In the genomic region with DNA sequence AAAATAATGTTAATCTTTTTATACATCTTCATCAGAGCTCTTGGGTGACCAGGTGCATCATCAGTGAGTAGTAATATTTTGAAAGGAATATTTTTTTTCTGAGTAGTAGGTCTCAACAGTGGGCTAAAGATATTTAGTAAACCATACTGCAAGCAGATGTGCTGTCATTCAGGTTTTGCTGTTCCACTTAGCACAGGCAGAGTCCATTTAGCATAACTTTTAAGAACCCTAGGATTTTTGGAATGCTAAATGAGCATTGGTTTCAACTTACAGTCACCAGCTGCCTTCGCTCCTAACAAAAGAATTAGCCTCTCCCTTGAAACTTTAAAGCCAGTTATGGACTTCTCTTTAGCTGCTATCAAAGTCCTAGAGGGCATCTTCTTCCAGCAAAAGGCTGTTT, we compare ENCODE assay signal across 20 cellular contexts. TPM values are rescaled to one million over a fixed set of nuclear protein-coding genes. Genes with fewer than 3 reads are reported as not detected.
A peak's percentile ranks its signal among the peaks of the same experiment; 100 is the strongest.
DNase-seq lines count a peak whose midpoint lies in the region; ATAC-seq and TF ChIP-seq lines count a peak whose summit lies in the region.
"Had no signal": no experiment of that assay in that cellular context is flagged by ENCODE, and none has a peak within 500 bp of the region (broad histone marks: within the 10 kb centered on the region; RNA-seq: fewer than 3 reads in every experiment).

No MANE protein-coding gene starts in this region.

- DNase-seq in cardiac muscle cell (ENCODE audit: low read depth in 1 of 2, low spot score in 1 of 2): peak in 1 of 2 donors; percentile 5
- DNase-seq in cardiac septum (ENCODE audit: low spot score): no peak
- DNase-seq in NCI-H524 treated with DMSO at 0.1 percent for 48 hours (lab: John Stamatoyannopoulos, UW): peak; percentile 7
- no peak for DNase-seq in mesothelial cell of epicardium (ENCODE audit: low spot score in 2 of 2, unreplicated experiment in 2 of 2)
- DNase-seq in inferior parietal cortex (ENCODE audit: extremely low spot score): no peak
- DNase-seq: CD8-positive, alpha-beta memory T cell; DMS79; HFFc6; Kasumi-1; MG63; NCI-H1417; NCI-H1694 treated with DMSO at 0.1 percent for 48 hours; NCI-H2081 treated with DMSO at 0.1 percent for 48 hours; NCI-H345; SIG-M5 had no signal

- H3K4me3 ChIP-seq in cardiac muscle cell: no peak overlapping the region
- H3K4me3 ChIP-seq: MG63 had no signal

- H3K36me3 ChIP-seq in cardiac muscle cell: no peaks in the 10 kb centered on the region

- H3K27me3 ChIP-seq in cardiac muscle cell: no peaks in the 10 kb centered on the region
- H3K27me3 ChIP-seq: MG63 had no signal

- H3K36me3 Mint-ChIP-seq in mesothelial cell of epicardium: peaks cover 46% of the 10 kb centered on the region

- peak overlapping the region; percentile 69 for H3K27ac ChIP-seq in cardiac muscle cell
- H3K27ac ChIP-seq: C4-2B had no signal

- peaks cover 15% of the 10 kb centered on the region for H3K4me1 ChIP-seq in cardiac muscle cell (ENCODE audit: low read depth)

- no peaks in the 10 kb centered on the region for H3K9me3 Mint-ChIP-seq in mesothelial cell of epicardium
- H3K9me3 Mint-ChIP-seq: CD8-positive, alpha-beta memory T cell; HFFc6 had no signal

- intact Hi-C loops in cardiac septum (cut with DNase I): no loop called here

- H3K27ac Mint-ChIP-seq in mesothelial cell of epicardium: peak overlapping the region; percentile 72
- H3K27ac Mint-ChIP-seq: CD8-positive, alpha-beta memory T cell; HFFc6 had no signal

- no peak overlapping the region for H3K4me3 Mint-ChIP-seq in mesothelial cell of epicardium
- H3K4me3 Mint-ChIP-seq: CD8-positive, alpha-beta memory T cell; HFFc6 had no signal

- no peak for ATAC-seq in HG03378 (IDR thresholded peaks at IDR 0.05; ENCODE audit: unreplicated experiment)
- no peak for ATAC-seq in HG03521 (IDR thresholded peaks at IDR 0.05; ENCODE audit: unreplicated experiment)
- ATAC-seq: Panc1, SK-N-SH treated with all-trans-retinoic acid at 6 μM for 48 hours had no signal

- no peaks in the 10 kb centered on the region for H3K9me3 ChIP-seq in cardiac muscle cell (ENCODE audit: low read depth)
- H3K9me3 ChIP-seq: MG63 had no signal

- peaks cover 8% of the 10 kb centered on the region for H3K4me1 Mint-ChIP-seq in mesothelial cell of epicardium

- TF ChIP-seq CTCF in cardiac muscle cell (IDR thresholded peaks at IDR 0.05; ENCODE audit: low read depth, low read length) (no peak), mesothelial cell of epicardium (IDR thresholded peaks at IDR 0.05; ENCODE audit: unreplicated experiment) (no peak)

- no peaks in the 10 kb centered on the region for H3K27me3 Mint-ChIP-seq in mesothelial cell of epicardium (ENCODE audit: low read depth)
- H3K27me3 Mint-ChIP-seq: CD8-positive, alpha-beta memory T cell had no signal

RNA-seq across cellular contexts. Expression of a gene that starts 24.5 kb away (rescaled TPM):
- total RNA-seq in cardiac muscle cell (52.1 and 70.9 TPM in 2 replicates), cardiac septum (13.8 TPM), mesothelial cell of epicardium (121 to 124 TPM (median 123 TPM) in 3 replicates)
- 47.7 and 51.4 TPM in 2 replicates for polyA plus RNA-seq in cardiac muscle cell

RNA-seq across cellular contexts. Expression of a gene that starts 59.7 kb away (rescaled TPM):
- total RNA-seq in cardiac muscle cell (not detected in 2 replicates), cardiac septum (20.8 TPM), mesothelial cell of epicardium (0.60 to 1.8 TPM (median 1.5 TPM) in 3 replicates)
- polyA plus RNA-seq in cardiac muscle cell: 0.10 TPM in 1 of 2 replicates, not detected in the other
- total RNA-seq: CD8-positive, alpha-beta memory T cell had no signal
- polyA plus RNA-seq: CD8-positive, alpha-beta memory T cell had no signal
